Comparison of ENCODE assay signal across 8 cellular contexts in genomic region chr12:45388545-45388944, GRCh38.
DNase-seq lines count a peak whose midpoint lies in the region; TF ChIP-seq lines count a peak whose summit lies in the region.

No MANE protein-coding gene starts in this region.

- DNase-seq in NCI-H1694 (lab: John Stamatoyannopoulos, UW) (peak; percentile 10), NCI-H1694 treated with DMSO at 0.1 percent for 48 hours (lab: John Stamatoyannopoulos, UW) (no peak), OCI-M1 (lab: John Stamatoyannopoulos, UW) (peak; percentile 41), esophagus squamous epithelium (lab: John Stamatoyannopoulos, UW) (no peak), ovary (peak in 3 of 5 donors; percentile 20 to 58 (median 47)), kidney glomerular epithelial cell (lab: John Stamatoyannopoulos, UW) (no peak), mucosa of gallbladder (ENCODE audit: low spot score) (no peak)
- no peak for DNase-seq in effector memory CD4-positive, alpha-beta T cell

- WGBS in esophagus squamous epithelium, 2 donors = 14 to 19% methylated on average over 1 of the region's 1 CpG
- 5 to 12% (median 7%) methylated on average over 1 of the region's 1 CpG for WGBS in ovary, 3 donors

- TF ChIP-seq POLR2A in esophagus squamous epithelium (IDR thresholded peaks at IDR 0.05) (no peak), ovary (IDR thresholded peaks at IDR 0.05) (no peak)

- H3K27ac ChIP-seq in esophagus squamous epithelium (no peak overlapping the region), ovary (no peak overlapping the region)
- H3K27ac ChIP-seq in effector memory CD4-positive, alpha-beta T cell (ENCODE audit: insufficient read depth, low read length, poor library complexity, severe bottlenecking) = no peak overlapping the region

- TF ChIP-seq EP300 in ovary (IDR thresholded peaks at IDR 0.05) = no peak

- H3K36me3 ChIP-seq in esophagus squamous epithelium (peaks cover 0 to 59% (median 0%) of the 10 kb centered on the region in 3 donors), ovary (no peaks in the 10 kb centered on the region)
- H3K36me3 ChIP-seq in effector memory CD4-positive, alpha-beta T cell (ENCODE audit: control insufficient read depth, insufficient read depth, low read length) = peaks cover 28% of the 10 kb centered on the region

- H3K4me3 ChIP-seq in esophagus squamous epithelium (no peak overlapping the region), ovary (no peak overlapping the region)
- no peak overlapping the region for H3K4me3 ChIP-seq in effector memory CD4-positive, alpha-beta T cell (ENCODE audit: insufficient read depth, low read depth, low read length, poor library complexity, severe bottlenecking)

- TF ChIP-seq CTCF in esophagus squamous epithelium (IDR thresholded peaks at IDR 0.05) (peak in 5 of 6 experiments; percentile 28 to 64 (median 50)), ovary (IDR thresholded peaks at IDR 0.05) (peak; percentile 36 to 59 (median 52))

- H3K27me3 ChIP-seq in esophagus squamous epithelium (no peaks in the 10 kb centered on the region), ovary (no peaks in the 10 kb centered on the region)
- no peaks in the 10 kb centered on the region for H3K27me3 ChIP-seq in effector memory CD4-positive, alpha-beta T cell (replicated peaks; ENCODE audit: control insufficient read depth, insufficient read depth, low read length, poor library complexity, severe bottlenecking)

- H3K9me3 ChIP-seq in esophagus squamous epithelium (no peaks in the 10 kb centered on the region), ovary (no peaks in the 10 kb centered on the region)
- no peaks in the 10 kb centered on the region for H3K9me3 ChIP-seq in effector memory CD4-positive, alpha-beta T cell (ENCODE audit: control insufficient read depth, low read length)

- peaks cover 0 to 8% (median 2%) of the 10 kb centered on the region in 3 donors for H3K4me1 ChIP-seq in esophagus squamous epithelium
- H3K4me1 ChIP-seq in ovary (ENCODE audit: insufficient read depth) = no peaks in the 10 kb centered on the region
- no peaks in the 10 kb centered on the region for H3K4me1 ChIP-seq in effector memory CD4-positive, alpha-beta T cell (ENCODE audit: control insufficient read depth, insufficient read depth, low read length, poor library complexity, severe bottlenecking)

- intact Hi-C loops in esophagus squamous epithelium (cut with DNase I) (no loop called here), ovary (cut with DNase I) (loop anchor here in 3 of 4 donors (10.0 kb wide), 1 partner anchor 174 kb away; the partner anchor contains the start of gene ANO6 (in 3 of the 3))

Comparison
In these comparisons a context has a peak if more than half of its experiments do, and no peak if none do; other contexts are left out.
1. DNase-seq: peak in NCI-H1694 (single experiment), OCI-M1 (single experiment) and ovary (3 of 5); none in NCI-H1694 treated with DMSO at 0.1 percent for 48 hours (single experiment), esophagus squamous epithelium (single experiment), kidney glomerular epithelial cell (single experiment), effector memory CD4-positive, alpha-beta T cell (0 of 3) and mucosa of gallbladder (single experiment).